Comparison of ENCODE assay signal across 1 cellular context in genomic region chr14:20477211-20477876, GRCh38.
TF ChIP-seq lines count a peak whose summit lies in the region.

No MANE protein-coding gene starts in this region.

TF ChIP-seq in GM12878, 131 proteins besides CTCF, POLR2A, EP300 and RAD21:
- TF ChIP-seq SPI1 (IDR thresholded peaks at IDR 0.05; ENCODE audit: borderline replicate concordance, insufficient read depth, low read depth, low read length) (peak; percentile 44; the same call in 1 of the 2 replicates), MLLT1 (IDR thresholded peaks at IDR 0.05) (no peak), EGR1 (IDR thresholded peaks at IDR 0.05; ENCODE audit: borderline replicate concordance in 1 of 2, low read depth in 2 of 2, low read length in 2 of 2) (no peak)
TF ChIP-seq in GM12878: peak in this region for 1.
